10 cellular contexts compared by ENCODE assay signal in the genomic region with DNA sequence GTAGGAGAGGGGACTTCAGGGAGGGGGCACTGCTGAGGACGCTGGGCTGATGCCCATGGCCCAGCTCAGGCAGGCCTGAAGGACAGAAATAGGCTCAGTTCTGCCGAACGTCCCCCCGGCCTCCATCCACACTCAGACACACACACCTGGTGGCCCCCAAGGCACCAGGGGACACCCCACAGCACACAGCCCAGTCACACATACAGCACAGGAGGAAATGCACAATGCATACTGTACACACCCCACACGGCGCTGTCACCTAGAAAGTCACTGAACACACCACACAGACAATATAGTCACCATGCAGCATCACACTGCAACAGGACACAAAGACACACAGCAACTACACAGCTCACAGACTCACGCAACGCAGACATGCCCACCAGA. TPM values are rescaled to one million over a fixed set of nuclear protein-coding genes. Genes with fewer than 3 reads are reported as not detected.
DNase-seq lines count a peak whose midpoint lies in the region; ATAC-seq, FAIRE-seq and TF ChIP-seq lines count a peak whose summit lies in the region.
"Had no signal": no experiment of that assay in that cellular context is flagged by ENCODE, and none has a peak within 500 bp of the region (broad histone marks: within the 10 kb centered on the region; RNA-seq: fewer than 3 reads in every experiment).

No MANE protein-coding gene starts in this region.

- H3K4me1 ChIP-seq in breast epithelium = peaks cover 3 to 4% of the 10 kb centered on the region in 2 donors
- peaks cover 14% of the 10 kb centered on the region for H3K4me1 ChIP-seq in osteoblast (ENCODE audit: insufficient read depth, low read length)

- no peak for TF ChIP-seq POLR2A in GM12891 (IDR thresholded peaks at IDR 0.05; ENCODE audit: low read depth, low read length)
- no peak for TF ChIP-seq POLR2A in breast epithelium (IDR thresholded peaks at IDR 0.05)

- TF ChIP-seq CTCF in breast epithelium (IDR thresholded peaks at IDR 0.05) (no peak), osteoblast (IDR thresholded peaks at IDR 0.05; ENCODE audit: extremely low read depth, low read depth, low read length) (no peak)

- H3K27ac ChIP-seq in breast epithelium = peak overlapping the region; percentile 87 to 89
- H3K27ac ChIP-seq in osteoblast (ENCODE audit: low read depth, low read length) = no peak overlapping the region

- peak; percentile 85 for FAIRE-seq in GM12891 (lab: Jason Lieb, UNC)

- intact Hi-C loops in breast epithelium (cut with DNase I; ENCODE audit: low total_unique reads) = no loop called here

- H3K36me3 ChIP-seq in breast epithelium = no peaks in the 10 kb centered on the region
- no peaks in the 10 kb centered on the region for H3K36me3 ChIP-seq in osteoblast (ENCODE audit: insufficient read depth, low read length)

- no peak overlapping the region for H3K4me2 ChIP-seq in osteoblast (ENCODE audit: insufficient read depth, low read length)

- no peak for ATAC-seq in GM18858 (IDR thresholded peaks at IDR 0.05; ENCODE audit: unreplicated experiment)

- no peak overlapping the region for H2AFZ ChIP-seq in osteoblast (ENCODE audit: low read length)

- H3K27me3 ChIP-seq in breast epithelium (no peaks in the 10 kb centered on the region), osteoblast (ENCODE audit: insufficient read depth, low read length) (no peaks in the 10 kb centered on the region)

- H3K4me3 ChIP-seq in breast epithelium = peak overlapping the region in 2 of 3 donors; percentile 60 to 70
- H3K4me3 ChIP-seq in osteoblast (ENCODE audit: insufficient read depth, low read length) = no peak overlapping the region

- H3K9me3 ChIP-seq in breast epithelium = no peaks in the 10 kb centered on the region
- no peaks in the 10 kb centered on the region for H3K9me3 ChIP-seq in osteoblast (ENCODE audit: low read depth, low read length)

- DNase-seq in GM12891 (ENCODE audit: insufficient read length, low spot score) (no peak), NOMO-1 treated with DMSO at 0.1 percent for 48 hours (lab: John Stamatoyannopoulos, UW; ENCODE audit: unreplicated experiment) (peak; percentile 13), breast epithelium (ENCODE audit: low spot score in 2 of 2) (peak in 1 of 2 donors; percentile 38), osteoblast (ENCODE audit: insufficient read length, low spot score, missing footprints) (peak; percentile 74), NCI-H226 (no peak), GM19240 (ENCODE audit: insufficient read length, low spot score) (no peak), GOT3 (lab: John Stamatoyannopoulos, UW) (no peak)

- H4K20me1 ChIP-seq in osteoblast (ENCODE audit: insufficient read depth, low read length) = no peaks in the 10 kb centered on the region

- H3K79me2 ChIP-seq in osteoblast (ENCODE audit: insufficient read depth, low read length) = no peaks in the 10 kb centered on the region

TF ChIP-seq in GM12891, 5 proteins besides CTCF, POLR2A, EP300 and RAD21:
- TF ChIP-seq SPI1 (IDR thresholded peaks at IDR 0.05; ENCODE audit: low read depth, low read length) = no peak
- TF ChIP-seq POLR2AphosphoS5 (IDR thresholded peaks at IDR 0.05; ENCODE audit: low read depth, low read length) = no peak
- TF ChIP-seq TAF1 (IDR thresholded peaks at IDR 0.05; ENCODE audit: low read depth, low read length) = no peak
- no peak for TF ChIP-seq POU2F2 (IDR thresholded peaks at IDR 0.05; ENCODE audit: low read depth, low read length)
- TF ChIP-seq PAX5 (IDR thresholded peaks at IDR 0.05; ENCODE audit: insufficient read depth, low read length, severe bottlenecking) = no peak

RNA-seq across cellular contexts. Expression of gene SYTL1, which starts 0.6 kb away (rescaled TPM):
- 25.2 TPM for polyA plus RNA-seq in GM12891 (2012; ENCODE audit: low read depth, missing spikeins)
- total RNA-seq in breast epithelium (10 to 100 TPM in 2 of 3 donors, under 1 TPM in 1; 0.96 to 33.1 (median 22.3) TPM), osteoblast (under 0.01 TPM in 1 of 2 replicates, not detected in the other)

RNA-seq across cellular contexts. Expression of gene TMEM222, which starts 20.4 kb away (rescaled TPM):
- 24.0 TPM for polyA plus RNA-seq in GM12891 (2012; ENCODE audit: low read depth, missing spikeins)
- total RNA-seq in breast epithelium (10 to 100 TPM; 20.0 to 28.0 (median 26.5) TPM), osteoblast (23.9 and 30.4 TPM in 2 replicates)

RNA-seq across cellular contexts. Expression of gene MAP3K6, which starts 24.4 kb away (rescaled TPM):
- 5.0 TPM for polyA plus RNA-seq in GM12891 (2012; ENCODE audit: low read depth, missing spikeins)
- total RNA-seq in breast epithelium = 10 to 100 TPM; 29.4 to 67.5 (median 52.0) TPM
- total RNA-seq in osteoblast = 25.7 and 29.8 TPM in 2 replicates

RNA-seq across cellular contexts. Expression of gene FCN3, which starts 32.2 kb away (rescaled TPM):
- not detected for polyA plus RNA-seq in GM12891 (2012; ENCODE audit: low read depth, missing spikeins)
- 10 to 100 TPM in 1 of 3 donors, 1 to 10 TPM in 2; 6.0 to 10.5 (median 7.4) TPM for total RNA-seq in breast epithelium
- not detected in 2 replicates for total RNA-seq in osteoblast
- total RNA-seq: fibroblast of lung, HT1080 had no signal
- polyA plus RNA-seq: fibroblast of lung had no signal

RNA-seq across cellular contexts. Expression of gene CD164L2, which starts 40.7 kb away (rescaled TPM):
- 0.12 TPM for polyA plus RNA-seq in GM12891 (2012; ENCODE audit: low read depth, missing spikeins)
- total RNA-seq in breast epithelium (1 to 10 TPM in 1 of 3 donors, under 1 TPM in 1, not detected in 1; 0.66 to 5.3 TPM), osteoblast (not detected in 2 replicates)
- total RNA-seq: fibroblast of lung, HT1080 had no signal
- polyA plus RNA-seq: fibroblast of lung had no signal

Comparison
In these comparisons a context has a peak if more than half of its experiments do, and no peak if none do; other contexts are left out.
1. DNase-seq: peak in NOMO-1 treated with DMSO at 0.1 percent for 48 hours (single experiment) and osteoblast (single experiment); none in GM12891 (single experiment), NCI-H226 (single experiment), GM19240 (single experiment) and GOT3 (single experiment).